Comparison of ENCODE assay signal across 8 cellular contexts in genomic region chr21:34020005-34020847, GRCh38. TPM values are rescaled to one million over a fixed set of nuclear protein-coding genes. Genes with fewer than 3 reads are reported as not detected.
DNase-seq lines count a peak whose midpoint lies in the region; ATAC-seq, FAIRE-seq and TF ChIP-seq lines count a peak whose summit lies in the region.

No MANE protein-coding gene starts in this region.

- no peak overlapping the region for H3K9ac ChIP-seq in smooth muscle cell (ENCODE audit: low read depth)

- peaks cover 4% of the 10 kb centered on the region for H3K9me3 ChIP-seq in upper lobe of right lung
- H3K9me3 ChIP-seq in PC-9 (ENCODE audit: insufficient read depth, low read depth): no peaks in the 10 kb centered on the region
- H3K9me3 ChIP-seq in smooth muscle cell (replicated peaks; ENCODE audit: low read depth): no peaks in the 10 kb centered on the region

- H3K27me3 Mint-ChIP-seq in WTC11 (ENCODE audit: low read depth): peaks cover 2% of the 10 kb centered on the region; the same call in 1 of the 2 replicates

- no peaks in the 10 kb centered on the region for H3K36me3 Mint-ChIP-seq in WTC11

- no peaks in the 10 kb centered on the region for H3K9me2 ChIP-seq in PC-9 (ENCODE audit: insufficient read depth)

- BruUV-seq in PC-9 (replicated peaks; lab: Mats Ljungman, UMichigan): no TSS peak

- POLR2A ChIA-PET in WTC11 (lab: Charles Lee): no interaction called here
- POLR2A ChIA-PET in PC-9 (lab: Charles Lee; ENCODE audit: unreplicated experiment): no interaction called here

- H3K27me3 ChIP-seq in upper lobe of right lung (no peaks in the 10 kb centered on the region), PC-9 (ENCODE audit: insufficient read depth, low read depth) (0 out of 2 replicates have a peak, but pooled peaks cover 4% of the 10 kb centered on the region), smooth muscle cell (ENCODE audit: low read depth) (no peaks in the 10 kb centered on the region)

- no peaks in the 10 kb centered on the region for H3F3A ChIP-seq in PC-9 (ENCODE audit: insufficient read depth, low read depth)
- peaks cover 3% of the 10 kb centered on the region for H3F3A ChIP-seq in smooth muscle cell (ENCODE audit: low read depth)

- ATAC-seq in WTC11 (peak; percentile 50), upper lobe of right lung (peak; percentile 51)

- FAIRE-seq in HTR-8/SVneo (lab: Jason Lieb, UNC): peak; percentile 69

- peaks cover 22% of the 10 kb centered on the region for H3K4me1 ChIP-seq in upper lobe of right lung
- H3K4me1 ChIP-seq in PC-9 (replicated peaks; ENCODE audit: insufficient read depth): no peaks in the 10 kb centered on the region
- H3K4me1 ChIP-seq in smooth muscle cell (ENCODE audit: low read depth): peaks cover 25% of the 10 kb centered on the region

- H2AFZ ChIP-seq in PC-9 (no peak overlapping the region), smooth muscle cell (ENCODE audit: low read depth) (no peak overlapping the region)

- no peaks in the 10 kb centered on the region for H3K36me3 ChIP-seq in upper lobe of right lung
- H3K36me3 ChIP-seq in PC-9 (ENCODE audit: low read depth): no peaks in the 10 kb centered on the region
- H3K36me3 ChIP-seq in smooth muscle cell (ENCODE audit: low read depth): no peaks in the 10 kb centered on the region

- no peaks in the 10 kb centered on the region for H4K20me1 ChIP-seq in PC-9 (ENCODE audit: insufficient read depth)
- no peaks in the 10 kb centered on the region for H4K20me1 ChIP-seq in smooth muscle cell (ENCODE audit: low read depth)

- H3K4me2 ChIP-seq in PC-9 (no peak overlapping the region), smooth muscle cell (no peak overlapping the region)

- peaks cover 10% of the 10 kb centered on the region for H3K9me3 Mint-ChIP-seq in WTC11

- H3K4me3 Mint-ChIP-seq in WTC11: no peak overlapping the region

- no peaks in the 10 kb centered on the region for H3K79me2 ChIP-seq in PC-9 (ENCODE audit: low read depth)
- no peaks in the 10 kb centered on the region for H3K79me2 ChIP-seq in smooth muscle cell (ENCODE audit: low read depth)

- no peak overlapping the region for H3K4me3 ChIP-seq in upper lobe of right lung
- no peak overlapping the region for H3K4me3 ChIP-seq in PC-9
- H3K4me3 ChIP-seq in smooth muscle cell: no peak overlapping the region

- TF ChIP-seq CTCF in GM20000 (IDR thresholded peaks at IDR 0.05; ENCODE audit: extremely low read depth, missing control alignments) (no peak), WTC11 (IDR thresholded peaks at IDR 0.05) (no peak), upper lobe of right lung (IDR thresholded peaks at IDR 0.05) (no peak), PC-9 (conservative IDR thresholded peaks at IDR 0.05) (no peak), smooth muscle cell (IDR thresholded peaks at IDR 0.05; ENCODE audit: borderline replicate concordance, insufficient read depth, poor library complexity, severe bottlenecking) (no peak)

- peaks cover 17% of the 10 kb centered on the region for H3K4me1 Mint-ChIP-seq in WTC11

- intact Hi-C loops in upper lobe of right lung (cut with DNase I): no loop called here
- intact Hi-C loops in PC-9 (cut with micrococcal nuclease; ENCODE audit: unreplicated experiment): no loop called here

- no peak overlapping the region; the same call in 1 of the 2 replicates for H3K27ac Mint-ChIP-seq in WTC11

- CTCF ChIA-PET in WTC11 (lab: Charles Lee) (interaction anchor here (1.0 to 1.1 kb wide), 3 partner anchors 10 to 53 kb away, joined by 3 read pairs; no protein-coding TSS in a partner anchor), PC-9 (lab: Charles Lee) (no interaction called here)

- H3K27ac ChIP-seq in upper lobe of right lung: no peak overlapping the region
- H3K27ac ChIP-seq in PC-9: no peak overlapping the region
- no peak overlapping the region for H3K27ac ChIP-seq in smooth muscle cell (ENCODE audit: low read depth)

- DNase-seq in G401 (ENCODE audit: low spot score): peak; percentile 69
- peak; percentile 37 for DNase-seq in GM20000 (ENCODE audit: low spot score)
- DNase-seq in HTR-8/SVneo (ENCODE audit: insufficient read length, low spot score): no peak
- no peak for DNase-seq in WTC11 (ENCODE audit: low spot score)
- no peak for DNase-seq in upper lobe of right lung
- no peak for DNase-seq in PC-9
- no peak for DNase-seq in smooth muscle cell (lab: John Stamatoyannopoulos, UW; ENCODE audit: unreplicated experiment)
- DNase-seq in amniotic stem cell (lab: John Stamatoyannopoulos, UW): no peak

- in situ Hi-C loops in G401 (cut with HindIII; ENCODE audit: low sequenced_read_pairs): no loop called here

- WGBS in smooth muscle cell (ENCODE audit: low lambda C conversion rate): 80% methylated on average over 6 of the region's 6 CpGs

TF ChIP-seq in WTC11, 78 proteins besides CTCF, POLR2A, EP300 and RAD21:
- TF ChIP-seq CDX4 (CRISPR knock-in tag; IDR thresholded peaks at IDR 0.05; ENCODE audit: borderline replicate concordance) (no peak), NR3C1 (CRISPR knock-in tag; conservative IDR thresholded peaks at IDR 0.05; ENCODE audit: low read depth) (no peak), ZNF263 (CRISPR knock-in tag; IDR thresholded peaks at IDR 0.05; ENCODE audit: low read depth) (no peak), ZNF219 (CRISPR knock-in tag; IDR thresholded peaks at IDR 0.05; ENCODE audit: borderline replicate concordance) (no peak), NFYB (CRISPR knock-in tag; conservative IDR thresholded peaks at IDR 0.05; ENCODE audit: low read depth) (no peak)

RNA-seq across cellular contexts. Expression of gene MRPS6, which starts 53.2 kb away (rescaled TPM):
- total RNA-seq in G401 (2014; rRNA removed; shearing (Covaris generic)): 53.8 and 118 TPM in 2 replicates
- total RNA-seq in WTC11 (2021) (109 to 133 TPM (median 111 TPM) in 3 replicates), upper lobe of right lung (57.6 TPM), PC-9 (2021) (40.4 and 41.0 TPM in 2 replicates), smooth muscle cell (44.5 and 47.8 TPM in 2 replicates)
- polyA plus RNA-seq in smooth muscle cell: 142 and 152 TPM in 2 replicates

RNA-seq across cellular contexts. Expression of gene SLC5A3, which starts 53.2 kb away (rescaled TPM):
- total RNA-seq in G401 (2014; rRNA removed; shearing (Covaris generic)): 33.8 and 48.4 TPM in 2 replicates
- 14.8 to 18.0 TPM (median 17.8 TPM) in 3 replicates for total RNA-seq in WTC11 (2021)
- 24.1 TPM for total RNA-seq in upper lobe of right lung
- 7.0 and 8.8 TPM in 2 replicates for total RNA-seq in PC-9 (2021)
- total RNA-seq in smooth muscle cell: 24.5 and 24.6 TPM in 2 replicates
- 2.0 and 3.2 TPM in 2 replicates for polyA plus RNA-seq in smooth muscle cell

Comparison
In these comparisons a context has a peak if more than half of its experiments do, and no peak if none do; other contexts are left out.
1. DNase-seq: peak in G401 (single experiment) and GM20000 (single experiment); none in HTR-8/SVneo (single experiment), WTC11 (single experiment), upper lobe of right lung (single experiment), PC-9 (0 of 2), smooth muscle cell (single experiment) and amniotic stem cell (single experiment).